ENCODE assay signal across 8 cellular contexts in genomic region chr1:26280333-26281042, GRCh38. TPM values are rescaled to one million over a fixed set of nuclear protein-coding genes. Genes with fewer than 3 reads are reported as not detected.
DNase-seq lines count a peak whose midpoint lies in the region; ATAC-seq lines count a peak whose summit lies in the region.

No MANE protein-coding gene starts in this region.

- H3K4me1 Mint-ChIP-seq in activated naive CD8-positive, alpha-beta T cell treated with anti-CD3 and anti-CD28 coated beads for 36 hours = peaks cover 83% of the 10 kb centered on the region
- peaks cover 91% of the 10 kb centered on the region for H3K4me1 Mint-ChIP-seq in stimulated activated effector memory CD8-positive, alpha-beta T cell treated with anti-CD3 and anti-CD28 coated beads, Interleukin-12 subunit alpha, Interleukin-12 subunit beta, amount 100 ng/mL, for 72 hours

- intact Hi-C loops in posterior vena cava (cut with DNase I) = no loop called here

- H3K27me3 Mint-ChIP-seq in activated naive CD8-positive, alpha-beta T cell treated with anti-CD3 and anti-CD28 coated beads for 36 hours = no peaks in the 10 kb centered on the region

- no peaks in the 10 kb centered on the region for H3K27me3 ChIP-seq in iPS-18a (ENCODE audit: control insufficient read depth, insufficient read depth, low read length)

- H3K27ac ChIP-seq in iPS-18a (ENCODE audit: low read length) = no peak overlapping the region

- H3K27ac Mint-ChIP-seq in activated naive CD8-positive, alpha-beta T cell treated with anti-CD3 and anti-CD28 coated beads for 36 hours = peak overlapping the region; percentile 99
- H3K27ac Mint-ChIP-seq in stimulated activated effector memory CD8-positive, alpha-beta T cell treated with anti-CD3 and anti-CD28 coated beads, Interleukin-12 subunit alpha, Interleukin-12 subunit beta, amount 100 ng/mL, for 72 hours = peak overlapping the region; percentile 87

- peak overlapping the region; percentile 91 for H3K4me3 Mint-ChIP-seq in activated naive CD8-positive, alpha-beta T cell treated with anti-CD3 and anti-CD28 coated beads for 36 hours
- H3K4me3 Mint-ChIP-seq in stimulated activated effector memory CD8-positive, alpha-beta T cell treated with anti-CD3 and anti-CD28 coated beads, Interleukin-12 subunit alpha, Interleukin-12 subunit beta, amount 100 ng/mL, for 72 hours = peak overlapping the region; percentile 95

- DNase-seq in EL = peak; percentile 76
- DNase-seq in Kasumi-1 (lab: John Stamatoyannopoulos, UW) = peak; percentile 33 to 51
- DNase-seq in activated naive CD8-positive, alpha-beta T cell treated with anti-CD3 and anti-CD28 coated beads for 36 hours = no peak
- DNase-seq in stimulated activated effector memory CD8-positive, alpha-beta T cell treated with anti-CD3 and anti-CD28 coated beads, Interleukin-12 subunit alpha, Interleukin-12 subunit beta, amount 100 ng/mL, for 72 hours (ENCODE audit: low spot score in 2 of 2) = no peak
- no peak for DNase-seq in stimulated activated CD4-positive, alpha-beta T cell treated with anti-CD3 and anti-CD28 coated beads, Interleukin-4, amount 100 ng/mL, for 1 hour
- DNase-seq in posterior vena cava (ENCODE audit: low spot score) = no peak

- ATAC-seq in stimulated activated effector memory CD8-positive, alpha-beta T cell treated with anti-CD3 and anti-CD28 coated beads, Interleukin-12 subunit alpha, Interleukin-12 subunit beta, amount 100 ng/mL, for 72 hours = no peak
- ATAC-seq in HG02610 (IDR thresholded peaks at IDR 0.05; ENCODE audit: unreplicated experiment) = no peak

- H3K9me3 Mint-ChIP-seq in activated naive CD8-positive, alpha-beta T cell treated with anti-CD3 and anti-CD28 coated beads for 36 hours = peaks cover 2% of the 10 kb centered on the region
- H3K9me3 Mint-ChIP-seq in stimulated activated effector memory CD8-positive, alpha-beta T cell treated with anti-CD3 and anti-CD28 coated beads, Interleukin-12 subunit alpha, Interleukin-12 subunit beta, amount 100 ng/mL, for 72 hours = no peaks in the 10 kb centered on the region

- H3K9me3 ChIP-seq in iPS-18a (ENCODE audit: control insufficient read depth, low read depth, low read length) = no peaks in the 10 kb centered on the region

- H3K9ac ChIP-seq in iPS-18a (ENCODE audit: low read length) = peak overlapping the region; percentile 59

- peaks cover 73% of the 10 kb centered on the region for H3K36me3 Mint-ChIP-seq in activated naive CD8-positive, alpha-beta T cell treated with anti-CD3 and anti-CD28 coated beads for 36 hours
- H3K36me3 Mint-ChIP-seq in stimulated activated effector memory CD8-positive, alpha-beta T cell treated with anti-CD3 and anti-CD28 coated beads, Interleukin-12 subunit alpha, Interleukin-12 subunit beta, amount 100 ng/mL, for 72 hours = peaks cover 89% of the 10 kb centered on the region

- peaks cover 21% of the 10 kb centered on the region for H3K36me3 ChIP-seq in iPS-18a (ENCODE audit: control insufficient read depth, low read depth, low read length)

- H3K4me1 ChIP-seq in iPS-18a (ENCODE audit: control insufficient read depth, low read depth, low read length) = peaks cover 28% of the 10 kb centered on the region

- peak overlapping the region; percentile 70 for H3K4me3 ChIP-seq in iPS-18a (ENCODE audit: low read length)

RNA-seq across cellular contexts. Expression of gene SH3BGRL3, which starts 0.6 kb away (rescaled TPM):
- total RNA-seq in activated naive CD8-positive, alpha-beta T cell treated with anti-CD3 and anti-CD28 coated beads for 36 hours = 100 to 1,000 TPM; 292 to 295 TPM
- 100 to 1,000 TPM; 163 to 190 TPM for total RNA-seq in posterior vena cava

RNA-seq across cellular contexts. Expression of gene UBXN11, which starts 25.9 kb away (rescaled TPM):
- total RNA-seq in activated naive CD8-positive, alpha-beta T cell treated with anti-CD3 and anti-CD28 coated beads for 36 hours = 10 to 100 TPM; 30.5 to 31.7 TPM
- total RNA-seq in posterior vena cava = 10 to 100 TPM; 12.2 to 17.1 TPM

RNA-seq across cellular contexts. Expression of gene CD52, which starts 37.3 kb away (rescaled TPM):
- 100 to 1,000 TPM; 263 to 278 TPM for total RNA-seq in activated naive CD8-positive, alpha-beta T cell treated with anti-CD3 and anti-CD28 coated beads for 36 hours
- 10 to 100 TPM in 1 of 2 donors, 1 to 10 TPM in 1; 7.0 to 16.1 TPM for total RNA-seq in posterior vena cava

RNA-seq across cellular contexts. Expression of gene CEP85, which starts 46.5 kb away (rescaled TPM):
- 10 to 100 TPM; 28.1 to 29.6 TPM for total RNA-seq in activated naive CD8-positive, alpha-beta T cell treated with anti-CD3 and anti-CD28 coated beads for 36 hours
- total RNA-seq in posterior vena cava = 1 to 10 TPM; 2.8 to 3.7 TPM

Comparison
In these comparisons a context has a peak if more than half of its experiments do, and no peak if none do; other contexts are left out.
1. DNase-seq: peak in EL (single experiment) and Kasumi-1 (2 of 2); none in activated naive CD8-positive, alpha-beta T cell treated with anti-CD3 and anti-CD28 coated beads for 36 hours (single experiment), stimulated activated effector memory CD8-positive, alpha-beta T cell treated with anti-CD3 and anti-CD28 coated beads, Interleukin-12 subunit alpha, Interleukin-12 subunit beta, amount 100 ng/mL, for 72 hours (0 of 2), stimulated activated CD4-positive, alpha-beta T cell treated with anti-CD3 and anti-CD28 coated beads, Interleukin-4, amount 100 ng/mL, for 1 hour (single experiment) and posterior vena cava (single experiment).
2. RNA of gene CD52, which starts 37.3 kb away (total RNA-seq): 263 to 278 TPM in activated naive CD8-positive, alpha-beta T cell treated with anti-CD3 and anti-CD28 coated beads for 36 hours; 7.0 to 16.1 TPM in posterior vena cava; every median in the first group is over 10 times any median in the second.